15 cellular contexts compared by ENCODE assay signal in genomic region chr2:102037681-102038080, GRCh38. TPM values are rescaled to one million over a fixed set of nuclear protein-coding genes. Genes with fewer than 3 reads are reported as not detected.
DNase-seq lines count a peak whose midpoint lies in the region; ATAC-seq and TF ChIP-seq lines count a peak whose summit lies in the region.
"Had no signal": no experiment of that assay in that cellular context is flagged by ENCODE, and none has a peak within 500 bp of the region (broad histone marks: within the 10 kb centered on the region; RNA-seq: fewer than 3 reads in every experiment).

No MANE protein-coding gene starts in this region.

- no peaks in the 10 kb centered on the region for H3K9me3 ChIP-seq in parathyroid adenoma (ENCODE audit: control insufficient read depth, low read length)

- peaks cover 25% of the 10 kb centered on the region for H3K4me1 ChIP-seq in parathyroid adenoma

- TF ChIP-seq POLR2A in GM18505 (IDR thresholded peaks at IDR 0.05; ENCODE audit: borderline replicate concordance, extremely low read depth, insufficient read depth, insufficient read length): no peak

- no peak for TF ChIP-seq CTCF in parathyroid adenoma (IDR thresholded peaks at IDR 0.05)

- H3K9ac ChIP-seq in parathyroid adenoma: no peak overlapping the region

- no peaks in the 10 kb centered on the region for H3K27me3 ChIP-seq in parathyroid adenoma (ENCODE audit: control insufficient read depth, insufficient read depth, low read length)

- no peak for DNase-seq in Right ventricle myocardium inferior (ENCODE audit: missing footprints)
- no peak for DNase-seq in cardiac septum (ENCODE audit: low spot score)
- DNase-seq in Right ventricle myocardium superior: no peak
- no peak for DNase-seq in CD1c-positive myeloid dendritic cell (ENCODE audit: extremely low spot score)
- DNase-seq in COR-L47 (lab: John Stamatoyannopoulos, UW): no peak
- no peak for DNase-seq in H4 (ENCODE audit: low spot score)
- DNase-seq: activated CD4-positive, alpha-beta memory T cell treated with anti-CD3 and anti-CD28 coated beads for 36 hours; activated naive CD4-positive, alpha-beta T cell treated with Interleukin-2 at 50 U/mL for 16 hours; dorsolateral prefrontal cortex; NCI-H1092; NCI-H446 treated with DMSO at 0.1 percent for 48 hours; substantia nigra had no signal

- no peaks in the 10 kb centered on the region for H3K36me3 ChIP-seq in parathyroid adenoma (ENCODE audit: control insufficient read depth, insufficient read depth, low read length)

- no peaks in the 10 kb centered on the region for H3K79me2 ChIP-seq in parathyroid adenoma

- no peak overlapping the region for H3K4me3 ChIP-seq in parathyroid adenoma (ENCODE audit: low read depth, low read length)

- ATAC-seq in Right ventricle myocardium inferior (peak; percentile 65), Right ventricle myocardium superior (ENCODE audit: poor library complexity) (peak; percentile 62), GM18505 (IDR thresholded peaks at IDR 0.05; ENCODE audit: unreplicated experiment) (no peak)
- ATAC-seq: Panc1 had no signal

- H3K4me2 ChIP-seq in parathyroid adenoma (ENCODE audit: low read length): peak overlapping the region; percentile 18

- peak overlapping the region; percentile 63 for H2AFZ ChIP-seq in parathyroid adenoma

- peak overlapping the region; percentile 15 for H3K27ac ChIP-seq in parathyroid adenoma

- intact Hi-C loops in Right ventricle myocardium inferior (cut with DNase I): no loop called here
- intact Hi-C loops in cardiac septum (cut with DNase I): no loop called here
- intact Hi-C loops in Right ventricle myocardium superior (cut with DNase I): no loop called here

RNA-seq across cellular contexts. Expression of gene IL1R2, which starts 45.9 kb away (rescaled TPM):
- total RNA-seq in Right ventricle myocardium inferior: 1.3 TPM
- total RNA-seq in cardiac septum: 1.0 TPM
- total RNA-seq in Right ventricle myocardium superior: 1.4 TPM
- 0.70 and 3.3 TPM in 2 replicates for total RNA-seq in H4 (2014; rRNA removed; shearing (Covaris generic))
